10 cellular contexts compared by ENCODE assay signal in the genomic region with DNA sequence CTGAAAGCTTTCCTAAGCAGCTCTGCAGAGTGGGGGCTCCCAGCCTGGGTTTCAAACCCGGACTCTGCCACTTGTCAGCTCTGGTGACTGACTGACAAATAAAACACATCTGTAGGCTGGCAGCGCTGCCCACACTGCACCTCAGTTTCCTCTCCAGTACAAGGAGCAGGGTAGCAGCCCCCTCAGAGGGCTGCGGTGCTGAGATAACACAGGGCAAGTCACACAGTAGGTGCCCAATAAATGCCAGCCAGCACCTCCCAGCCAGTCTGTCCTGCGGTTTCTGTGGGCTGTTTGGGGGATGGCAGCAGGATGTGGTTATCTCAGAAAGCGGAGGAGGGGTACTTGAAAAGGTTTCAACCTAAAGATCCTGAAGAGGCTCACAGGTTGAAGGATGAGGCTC. TPM values are rescaled to one million over a fixed set of nuclear protein-coding genes. Genes with fewer than 3 reads are reported as not detected.
DNase-seq lines count a peak whose midpoint lies in the region; ATAC-seq, FAIRE-seq and TF ChIP-seq lines count a peak whose summit lies in the region.
"Had no signal": no experiment of that assay in that cellular context is flagged by ENCODE, and none has a peak within 500 bp of the region (broad histone marks: within the 10 kb centered on the region; RNA-seq: fewer than 3 reads in every experiment).

No MANE protein-coding gene starts in this region.

- FAIRE-seq in urothelium cell line (lab: Jason Lieb, UNC) = no peak
- FAIRE-seq: K562 had no signal

- H3K4me3 ChIP-seq in liver (ENCODE audit: low read depth in 1 of 3, low read length in 3 of 3) (no peak overlapping the region), right lobe of liver (peak overlapping the region in 1 of 3 donors; percentile 45), right cardiac atrium (ENCODE audit: low read length) (no peak overlapping the region)
- H3K4me3 ChIP-seq: K562 had no signal

- DNase-seq in right lobe of liver = no peak
- DNase-seq in activated CD8-positive, alpha-beta memory T cell treated with anti-CD3 and anti-CD28 coated beads for 4 hours (ENCODE audit: low read depth in 2 of 2) = peak; percentile 16 to 46
- DNase-seq in glomerular visceral epithelial cell (ENCODE audit: extremely low spot score) = peak; percentile 61
- peak; percentile 78 for DNase-seq in urothelium cell line (ENCODE audit: low spot score)
- DNase-seq in right cardiac atrium = no peak
- no peak for DNase-seq in DMS53 (lab: John Stamatoyannopoulos, UW)
- DNase-seq: psoas muscle had no signal

- no peaks in the 10 kb centered on the region for H3K36me3 ChIP-seq in liver (ENCODE audit: control insufficient read depth in 4 of 4, insufficient read depth in 3 of 4, low read depth in 1 of 4, low read length in 3 of 4)
- H3K36me3 ChIP-seq in right lobe of liver = no peaks in the 10 kb centered on the region

- H3K9ac ChIP-seq in liver (ENCODE audit: low read depth in 1 of 2, low read length in 2 of 2) = peak overlapping the region in 1 of 2 donors; percentile 45

- H3K27me3 ChIP-seq in liver (ENCODE audit: control insufficient read depth in 4 of 4, insufficient read depth in 4 of 4, low read length in 3 of 4) (no peaks in the 10 kb centered on the region), right lobe of liver (no peaks in the 10 kb centered on the region), right cardiac atrium (ENCODE audit: control insufficient read depth, insufficient read depth) (no peaks in the 10 kb centered on the region)

- ATAC-seq in right lobe of liver (no peak), HG03135 (IDR thresholded peaks at IDR 0.05; ENCODE audit: unreplicated experiment) (no peak), right cardiac atrium (no peak)
- ATAC-seq: K562 had no signal

- H3K9me3 ChIP-seq in liver (ENCODE audit: control insufficient read depth in 4 of 4, low read length in 3 of 4) = no peaks in the 10 kb centered on the region
- no peaks in the 10 kb centered on the region for H3K9me3 ChIP-seq in right lobe of liver
- H3K9me3 ChIP-seq in right cardiac atrium (ENCODE audit: control insufficient read depth, low read length) = no peaks in the 10 kb centered on the region
- H3K9me3 ChIP-seq: psoas muscle had no signal

- TF ChIP-seq POLR2A in right lobe of liver (IDR thresholded peaks at IDR 0.05) = no peak

- WGBS in liver = 84% methylated on average over 5 of the region's 5 CpGs
- 40% methylated on average over 2 of the region's 5 CpGs for WGBS in right lobe of liver (ENCODE audit: insufficient coverage, low coverage, low lambda C conversion rate, missing lambda C conversion rate)
- 75% methylated on average over 5 of the region's 5 CpGs for WGBS in right cardiac atrium

- H3K27ac ChIP-seq in liver (ENCODE audit: low read depth in 1 of 2, low read length in 2 of 2) (peak overlapping the region; percentile 44 to 49), right lobe of liver (no peak overlapping the region), right cardiac atrium (ENCODE audit: low read length) (no peak overlapping the region)
- H3K27ac ChIP-seq: psoas muscle had no signal

- TF ChIP-seq RAD21 in liver (IDR thresholded peaks at IDR 0.05) = no peak

- intact Hi-C loops in right lobe of liver (cut with DNase I) (no loop called here), right cardiac atrium (cut with DNase I) (no loop called here)

- H3K4me1 ChIP-seq in liver (ENCODE audit: control insufficient read depth in 4 of 4, insufficient read depth in 4 of 4, low read length in 3 of 4) = peaks cover 11 to 49% (median 29%) of the 10 kb centered on the region in 4 donors
- H3K4me1 ChIP-seq in right lobe of liver = peaks cover 0 to 29% (median 9%) of the 10 kb centered on the region in 4 donors
- H3K4me1 ChIP-seq in right cardiac atrium (ENCODE audit: control insufficient read depth, insufficient read depth, low read length) = no peaks in the 10 kb centered on the region

- TF ChIP-seq CTCF in liver (IDR thresholded peaks at IDR 0.05; ENCODE audit: low read depth, low read length, missing input control) (no peak), right lobe of liver (IDR thresholded peaks at IDR 0.05) (no peak)

TF ChIP-seq in liver, 16 proteins besides CTCF, POLR2A, EP300 and RAD21:
- no peak for TF ChIP-seq MAX (IDR thresholded peaks at IDR 0.05)
- TF ChIP-seq RXRA (IDR thresholded peaks at IDR 0.05) = no peak
- no peak for TF ChIP-seq GABPA (IDR thresholded peaks at IDR 0.05 in 1 of 2, conservative IDR thresholded peaks at IDR 0.05 in 1 of 2)
- no peak for TF ChIP-seq REST (IDR thresholded peaks at IDR 0.05)
- TF ChIP-seq YY1 (IDR thresholded peaks at IDR 0.05) = no peak
- no peak for TF ChIP-seq HNF4A (conservative IDR thresholded peaks at IDR 0.05)
- TF ChIP-seq, protein P1, sequence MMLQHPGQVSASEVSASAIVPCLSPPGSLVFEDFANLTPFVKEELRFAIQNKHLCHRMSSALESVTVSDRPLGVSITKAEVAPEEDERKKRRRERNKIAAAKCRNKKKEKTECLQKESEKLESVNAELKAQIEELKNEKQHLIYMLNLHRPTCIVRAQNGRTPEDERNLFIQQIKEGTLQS (IDR thresholded peaks at IDR 0.05) = no peak
- no peak for TF ChIP-seq SP1 (IDR thresholded peaks at IDR 0.05)
- TF ChIP-seq FOXA2 (IDR thresholded peaks at IDR 0.05) = no peak
TF ChIP-seq in liver: peak in this region for 0.

RNA-seq across cellular contexts. Expression of gene SYT12, which starts 1.5 kb away (rescaled TPM):
- 1 to 10 TPM; 1.0 to 1.8 TPM for total RNA-seq in liver
- polyA plus RNA-seq in liver = 10 to 100 TPM in 1 of 2 donors, under 1 TPM in 1; 0.47 to 12.1 TPM
- total RNA-seq in right lobe of liver = 10 to 100 TPM in 4 of 6 experiments, 1 to 10 TPM in 2; 1.8 to 35.3 (median 14.2) TPM
- 1 to 10 TPM in 1 of 4 donors, under 1 TPM in 3; 0.11 to 1.4 (median 0.24) TPM for total RNA-seq in right cardiac atrium
- 0.18 TPM for polyA plus RNA-seq in right cardiac atrium

RNA-seq across cellular contexts. Expression of gene RHOD, which starts 32.2 kb away (rescaled TPM):
- total RNA-seq in liver = 10 to 100 TPM in 1 of 2 donors, 1 to 10 TPM in 1; 7.8 to 27.0 TPM
- 10 to 100 TPM; 39.4 to 50.7 TPM for polyA plus RNA-seq in liver
- total RNA-seq in right lobe of liver = 100 to 1,000 TPM in 1 of 6 experiments, 10 to 100 TPM in 5; 17.8 to 106 (median 47.3) TPM
- 10 to 100 TPM; 34.2 to 51.0 (median 44.5) TPM for total RNA-seq in right cardiac atrium
- 65.2 TPM for polyA plus RNA-seq in right cardiac atrium
- total RNA-seq: K562 had no signal
- polyA plus RNA-seq: K562 had no signal

RNA-seq across cellular contexts. Expression of gene C11orf86, which starts 49.3 kb away (rescaled TPM):
- total RNA-seq in liver = not detected
- under 1 TPM in 1 of 2 donors, not detected in 1; 0.18 TPM for polyA plus RNA-seq in liver
- not detected for total RNA-seq in right lobe of liver
- total RNA-seq in right cardiac atrium = not detected
- polyA plus RNA-seq in right cardiac atrium = not detected
- total RNA-seq: K562, psoas muscle had no signal
- polyA plus RNA-seq: K562 had no signal

Comparison
In these comparisons a context has a peak if more than half of its experiments do, and no peak if none do; other contexts are left out.
1. H3K27ac ChIP-seq: peak in liver (2 of 2); none in right lobe of liver (0 of 3) and right cardiac atrium (single experiment).
2. DNase-seq: peak in activated CD8-positive, alpha-beta memory T cell treated with anti-CD3 and anti-CD28 coated beads for 4 hours (2 of 2), glomerular visceral epithelial cell (single experiment) and urothelium cell line (single experiment); none in right lobe of liver (0 of 3), right cardiac atrium (0 of 3) and DMS53 (single experiment).